In genomic region chr2:216117566-216117965, GRCh38 we compare ENCODE assay signal across 16 cellular contexts. TPM values are rescaled to one million over a fixed set of nuclear protein-coding genes. Genes with fewer than 3 reads are reported as not detected.
DNase-seq lines count a peak whose midpoint lies in the region; ATAC-seq, FAIRE-seq and TF ChIP-seq lines count a peak whose summit lies in the region.
"Had no signal": no experiment of that assay in that cellular context is flagged by ENCODE, and none has a peak within 500 bp of the region (broad histone marks: within the 10 kb centered on the region; RNA-seq: fewer than 3 reads in every experiment).

No MANE protein-coding gene starts in this region.

- no peaks in the 10 kb centered on the region for H3K27me3 ChIP-seq in small intestine (ENCODE audit: control insufficient read depth in 2 of 2, insufficient read depth in 2 of 2, low read length in 2 of 2)
- H3K27me3 ChIP-seq: SJSA1 had no signal

- WGBS in small intestine, 3 donors: 76 to 92% (median 91%) methylated on average over 3 of the region's 3 CpGs

- H3K27ac Mint-ChIP-seq in activated CD4-positive, alpha-beta T cell treated with anti-CD3 and anti-CD28 coated beads, Interleukin-2, amount 10 ng/mL, durations not matched to agents 7 days and 5 days: peak overlapping the region; percentile 61
- H3K27ac Mint-ChIP-seq in neural crest cell (ENCODE audit: unreplicated experiment) (peak overlapping the region; percentile 63), T-cell (peak overlapping the region in 1 of 2 donors; percentile 34)

- CTCF ChIA-PET in activated CD4-positive, alpha-beta T cell treated with anti-CD3 and anti-CD28 coated beads, Interleukin-2, amount 10 ng/mL, durations not matched to agents 7 days and 5 days (lab: Charles Lee): interaction anchor here (0.6 to 3.7 kb wide), 4 partner anchors 8 to 562 kb away, joined by 3 to 19 read pairs (median 4); partner anchors contain the start of gene XRCC5
- CTCF ChIA-PET in T-cell (lab: Charles Lee): interaction anchor here in 1 of 2 donors (0.7 kb wide), 1 partner anchor 806 kb away, joined by 3 read pairs; the partner anchor contains the start of gene ATIC

- peak overlapping the region; percentile 69; the same call in 1 of the 2 replicates for H3K27ac ChIP-seq in SK-N-MC
- H3K27ac ChIP-seq in caudate nucleus (ENCODE audit: low read depth, low read length): peak overlapping the region; percentile 4
- H3K27ac ChIP-seq in small intestine (ENCODE audit: low read depth in 1 of 2, low read length in 1 of 2): no peak overlapping the region
- H3K27ac ChIP-seq: A549, epithelial cell of prostate, SJSA1 had no signal

- H3K36me3 ChIP-seq in SK-N-MC (ENCODE audit: insufficient read depth, low read length) (peaks cover 96% of the 10 kb centered on the region), small intestine (ENCODE audit: control insufficient read depth in 2 of 2, insufficient read depth in 2 of 2, low read length in 2 of 2) (peaks cover 14 to 26% of the 10 kb centered on the region in 2 donors)

- POLR2A ChIA-PET in activated CD4-positive, alpha-beta T cell treated with anti-CD3 and anti-CD28 coated beads, Interleukin-2, amount 10 ng/mL, durations not matched to agents 7 days and 5 days (lab: Charles Lee): no interaction called here
- POLR2A ChIA-PET in T-cell (lab: Charles Lee): no interaction called here

- no peak for TF ChIP-seq CTCF in neural crest cell (conservative IDR thresholded peaks at IDR 0.05)

- H3K9me3 Mint-ChIP-seq in activated CD4-positive, alpha-beta T cell treated with anti-CD3 and anti-CD28 coated beads, Interleukin-2, amount 10 ng/mL, durations not matched to agents 7 days and 5 days: no peaks in the 10 kb centered on the region
- H3K9me3 Mint-ChIP-seq in neural crest cell (no peaks in the 10 kb centered on the region), T-cell (no peaks in the 10 kb centered on the region)

- H3K4me3 Mint-ChIP-seq in activated CD4-positive, alpha-beta T cell treated with anti-CD3 and anti-CD28 coated beads, Interleukin-2, amount 10 ng/mL, durations not matched to agents 7 days and 5 days: no peak overlapping the region
- H3K4me3 Mint-ChIP-seq in neural crest cell (peak overlapping the region; percentile 47), T-cell (no peak overlapping the region)

- H3K9ac ChIP-seq in SK-N-MC (ENCODE audit: insufficient read length): peak overlapping the region; percentile 17

- H3K9me3 ChIP-seq in SK-N-MC (ENCODE audit: low read depth, low read length) (no peaks in the 10 kb centered on the region), small intestine (ENCODE audit: control insufficient read depth, low read depth) (no peaks in the 10 kb centered on the region)
- H3K9me3 ChIP-seq: A549, HAP-1, SJSA1 had no signal

- no peaks in the 10 kb centered on the region for H3K27me3 Mint-ChIP-seq in activated CD4-positive, alpha-beta T cell treated with anti-CD3 and anti-CD28 coated beads, Interleukin-2, amount 10 ng/mL, durations not matched to agents 7 days and 5 days
- H3K27me3 Mint-ChIP-seq in neural crest cell (ENCODE audit: low read depth) (no peaks in the 10 kb centered on the region), T-cell (no peaks in the 10 kb centered on the region)

- H3K4me1 Mint-ChIP-seq in activated CD4-positive, alpha-beta T cell treated with anti-CD3 and anti-CD28 coated beads, Interleukin-2, amount 10 ng/mL, durations not matched to agents 7 days and 5 days: peaks cover 91% of the 10 kb centered on the region
- peaks cover 70% of the 10 kb centered on the region for H3K4me1 Mint-ChIP-seq in neural crest cell
- H3K4me1 Mint-ChIP-seq in T-cell: peaks cover 89 to 95% (median 95%) of the 10 kb centered on the region in 3 donors

- H3K4me3 ChIP-seq in SK-N-MC: peak overlapping the region; percentile 11
- H3K4me3 ChIP-seq in small intestine (ENCODE audit: low read depth in 1 of 2, low read length in 2 of 2): no peak overlapping the region
- H3K4me3 ChIP-seq: A549, HAP-1, SJSA1 had no signal

- no peak for ATAC-seq in GM21360 (IDR thresholded peaks at IDR 0.05; ENCODE audit: unreplicated experiment)
- ATAC-seq in T-cell (replicated peaks in 1 of 4): no peak
- ATAC-seq: A549 had no signal

- no peak for DNase-seq in activated CD4-positive, alpha-beta T cell treated with anti-CD3 and anti-CD28 coated beads, Interleukin-2, amount 10 ng/mL, durations not matched to agents 7 days and 5 days
- no peak for DNase-seq in activated CD4-positive, alpha-beta T cell treated with anti-CD3 and anti-CD28 coated beads for 4 hours
- DNase-seq in SK-N-MC (ENCODE audit: low read depth, low spot score) (no peak), caudate nucleus (lab: John Stamatoyannopoulos, UW) (no peak), neural crest cell (ENCODE audit: low read depth, low spot score) (no peak), T-cell (no peak), small intestine (no peak)
- DNase-seq: midbrain, NCI-H1694 treated with DMSO at 0.1 percent for 48 hours, NCI-H446 treated with DMSO at 0.1 percent for 48 hours had no signal

- no peaks in the 10 kb centered on the region for H3K4me1 ChIP-seq in small intestine (ENCODE audit: control insufficient read depth in 2 of 2, insufficient read depth in 1 of 2, low read depth in 1 of 2, low read length in 1 of 2)

- FAIRE-seq in small intestine (lab: Jason Lieb, UNC): no peak
- FAIRE-seq: A549, keratinocyte had no signal

- H3K36me3 Mint-ChIP-seq in activated CD4-positive, alpha-beta T cell treated with anti-CD3 and anti-CD28 coated beads, Interleukin-2, amount 10 ng/mL, durations not matched to agents 7 days and 5 days (ENCODE audit: low read depth): peaks cover 91% of the 10 kb centered on the region
- H3K36me3 Mint-ChIP-seq in neural crest cell (ENCODE audit: low read depth) (peaks cover 41% of the 10 kb centered on the region), T-cell (peaks cover 72% of the 10 kb centered on the region)

RNA-seq across cellular contexts. Expression of gene XRCC5, which starts 8.4 kb away (rescaled TPM):
- 100 to 1,000 TPM; 292 to 331 TPM for total RNA-seq in activated CD4-positive, alpha-beta T cell treated with anti-CD3 and anti-CD28 coated beads, Interleukin-2, amount 10 ng/mL, durations not matched to agents 7 days and 5 days
- total RNA-seq in neural crest cell: 508 and 524 TPM in 2 replicates
- total RNA-seq in T-cell: 100 to 1,000 TPM; 187 to 219 (median 202) TPM
- polyA plus RNA-seq in small intestine: 100 to 1,000 TPM in 1 of 3 donors, 10 to 100 TPM in 2; 76.7 to 119 (median 79.7) TPM

RNA-seq across cellular contexts. Expression of gene TMEM169, which starts 35.8 kb away (rescaled TPM):
- 1 to 10 TPM; 2.6 to 3.0 TPM for total RNA-seq in activated CD4-positive, alpha-beta T cell treated with anti-CD3 and anti-CD28 coated beads, Interleukin-2, amount 10 ng/mL, durations not matched to agents 7 days and 5 days
- 29.7 and 34.8 TPM in 2 replicates for total RNA-seq in neural crest cell
- total RNA-seq in T-cell: 1 to 10 TPM; 1.8 to 4.3 (median 3.1) TPM
- polyA plus RNA-seq in small intestine: 1 to 10 TPM in 1 of 3 donors, under 1 TPM in 2; 0.54 to 1.1 (median 0.67) TPM
- polyA plus RNA-seq: keratinocyte had no signal

RNA-seq across cellular contexts. Expression of gene PECR, which starts 36.0 kb away (rescaled TPM):
- 10 to 100 TPM; 29.6 to 31.5 TPM for total RNA-seq in activated CD4-positive, alpha-beta T cell treated with anti-CD3 and anti-CD28 coated beads, Interleukin-2, amount 10 ng/mL, durations not matched to agents 7 days and 5 days
- total RNA-seq in neural crest cell (12.5 and 18.2 TPM in 2 replicates), T-cell (10 to 100 TPM; 17.4 to 26.2 (median 20.6) TPM)
- polyA plus RNA-seq in small intestine: 10 to 100 TPM; 22.3 to 54.3 (median 27.8) TPM

Comparison
In these comparisons a context has a peak if more than half of its experiments do, and no peak if none do; other contexts are left out.
1. H3K27ac ChIP-seq: peak in SK-N-MC (single experiment) and caudate nucleus (single experiment); none in small intestine (0 of 2).